22 cellular contexts compared by ENCODE assay signal in genomic region chr18:31526374-31526773, GRCh38. TPM values are rescaled to one million over a fixed set of nuclear protein-coding genes. Genes with fewer than 3 reads are reported as not detected.
DNase-seq lines count a peak whose midpoint lies in the region; ATAC-seq, FAIRE-seq and TF ChIP-seq lines count a peak whose summit lies in the region.
"Had no signal": no experiment of that assay in that cellular context is flagged by ENCODE, and none has a peak within 500 bp of the region (broad histone marks: within the 10 kb centered on the region; RNA-seq: fewer than 3 reads in every experiment).

No MANE protein-coding gene starts in this region.

- WGBS in HepG2 (ENCODE audit: low lambda C conversion rate): 95% methylated on average over 7 of the region's 7 CpGs
- WGBS in right lobe of liver (ENCODE audit: insufficient coverage, low coverage, low lambda C conversion rate, missing lambda C conversion rate): 80% methylated on average over 7 of the region's 7 CpGs
- WGBS in K562 (ENCODE audit: insufficient coverage, low coverage, missing lambda C conversion rate): 85% methylated on average over 7 of the region's 7 CpGs

- in situ Hi-C loops in HepG2 (cut with HindIII; ENCODE audit: extremely low pct_ligation_motif_present, low pct_unique_long_range_greater_than_20kb) (no loop called here), K562 (cut with MboI) (no loop called here)

- POLR2A ChIA-PET in HepG2 (lab: Yijun Ruan, JAX) (interaction anchor here (1.1 kb wide), 1 partner anchor 14 kb away, joined by 3 read pairs; no protein-coding TSS in a partner anchor), K562 (lab: Yijun Ruan, JAX) (no interaction called here)

- H3K9ac ChIP-seq in HepG2 (ENCODE audit: insufficient read depth, low read depth, low read length) (no peak overlapping the region), K562 (ENCODE audit: insufficient read depth in 1 of 2, low read depth in 2 of 2, low read length in 2 of 2) (no peak overlapping the region)
- H3K9ac ChIP-seq: BLaER1 had no signal

- no peak for FAIRE-seq in HepG2 (lab: Jason Lieb, UNC)
- peak; percentile 26 for FAIRE-seq in GM12891 (lab: Jason Lieb, UNC)
- no peak for FAIRE-seq in K562 (lab: Jason Lieb, UNC)
- FAIRE-seq: G401.6, GM12892, GM18507 had no signal

- H3K4me3 ChIP-seq in HepG2 (replicated peaks in 1 of 3; ENCODE audit: insufficient read depth in 1 of 3, low read depth in 2 of 3, low read length in 3 of 3) (no peak overlapping the region), right lobe of liver (no peak overlapping the region), K562 (no peak overlapping the region)
- H3K4me3 ChIP-seq: BLaER1 had no signal

- no peak for ATAC-seq in HepG2
- no peak for ATAC-seq in right lobe of liver
- ATAC-seq in K562: no peak
- ATAC-seq in HG03432 (IDR thresholded peaks at IDR 0.05; ENCODE audit: unreplicated experiment): no peak

- CTCF ChIA-PET in HepG2 (lab: Yijun Ruan, JAX; ENCODE audit: low intra/inter-chr PET ratio, low total read pairs): no interaction called here
- CTCF ChIA-PET in K562 (lab: Yijun Ruan, JAX; ENCODE audit: low intra/inter-chr PET ratio): no interaction called here

- H3K36me3 ChIP-seq in HepG2 (replicated peaks in 1 of 2; ENCODE audit: control insufficient read depth in 1 of 2, insufficient read depth in 2 of 2, low read length in 2 of 2) (peaks cover 14 to 53% of the 10 kb centered on the region in 2 experiments), right lobe of liver (peaks cover 0 to 12% (median 6%) of the 10 kb centered on the region in 4 donors), K562 (ENCODE audit: control insufficient read depth, insufficient read depth, low read length) (peaks cover 79% of the 10 kb centered on the region)
- H3K36me3 ChIP-seq: BE2C, BLaER1 had no signal

- H3K27ac ChIP-seq in HepG2 (ENCODE audit: extremely low read length, insufficient read depth, low read length): no peak overlapping the region
- H3K27ac ChIP-seq in right lobe of liver: no peak overlapping the region
- no peak overlapping the region for H3K27ac ChIP-seq in K562 (ENCODE audit: extremely low read depth, low read depth, low read length)
- H3K27ac ChIP-seq: 22Rv1, BLaER1 had no signal

- no peaks in the 10 kb centered on the region for H3K4me1 ChIP-seq in HepG2 (ENCODE audit: insufficient read depth, low read length)
- no peaks in the 10 kb centered on the region for H3K4me1 ChIP-seq in right lobe of liver
- H3K4me1 ChIP-seq in K562 (replicated peaks in 1 of 2; ENCODE audit: control insufficient read depth in 2 of 2, insufficient read depth in 2 of 2, low read length in 2 of 2): no peaks in the 10 kb centered on the region
- H3K4me1 ChIP-seq: BE2C, BLaER1 had no signal

- DNase-seq in HepG2 (ENCODE audit: low spot score) (no peak), right lobe of liver (no peak), GM12891 (ENCODE audit: insufficient read length, low spot score) (no peak), K562 (ENCODE audit: extremely low read depth in 1 of 4, low spot score in 3 of 4) (no peak)
- DNase-seq in stimulated activated naive CD4-positive, alpha-beta T cell treated with Interleukin-2 at 50 U/mL for 16 hours (lab: John Stamatoyannopoulos, UW): no peak
- DNase-seq: ACHN; BE2C; C1 segment of cervical spinal cord; CD4-positive, alpha-beta memory T cell; CD4-positive, CD25-positive, alpha-beta regulatory T cell; CD8-positive, alpha-beta memory T cell; COR-L47; DMS79 treated with DMSO at 0.1 percent for 48 hours; GF-D8 had no signal

- no peak for TF ChIP-seq EP300 in HepG2 (IDR thresholded peaks at IDR 0.05; ENCODE audit: low read depth in 2 of 2, low read length in 2 of 2)
- TF ChIP-seq EP300 in HepG2 (CRISPR knock-in tag; IDR thresholded peaks at IDR 0.05; ENCODE audit: borderline replicate concordance): no peak
- TF ChIP-seq EP300 in K562 (IDR thresholded peaks at IDR 0.05; ENCODE audit: low read length): no peak

- H3K27me3 ChIP-seq in HepG2 (ENCODE audit: control insufficient read depth in 1 of 2, insufficient read depth in 2 of 2, low read length in 2 of 2) (no peaks in the 10 kb centered on the region; a peak in 1 of 5 replicates), right lobe of liver (no peaks in the 10 kb centered on the region), K562 (ENCODE audit: control insufficient read depth in 2 of 2, insufficient read depth in 2 of 2, low read length in 2 of 2) (no peaks in the 10 kb centered on the region)
- H3K27me3 ChIP-seq: BE2C, BLaER1 had no signal

- intact Hi-C loops in HepG2 (cut with micrococcal nuclease; ENCODE audit: unreplicated experiment): no loop called here
- intact Hi-C loops in right lobe of liver (cut with DNase I): no loop called here
- intact Hi-C loops in K562 (cut with micrococcal nuclease): no loop called here

- TF ChIP-seq POLR2A in HepG2 (IDR thresholded peaks at IDR 0.05; ENCODE audit: insufficient read depth in 1 of 2, low read depth in 2 of 2, low read length in 2 of 2) (no peak), right lobe of liver (IDR thresholded peaks at IDR 0.05) (no peak), GM12891 (IDR thresholded peaks at IDR 0.05; ENCODE audit: low read depth, low read length) (no peak), K562 (conservative IDR thresholded peaks at IDR 0.05) (no peak)

- BruUV-seq in HepG2 (replicated peaks; lab: Mats Ljungman, UMichigan) (TSS peak; percentile 35), K562 (replicated peaks; lab: Mats Ljungman, UMichigan) (TSS peak; percentile 10)

- H4K20me1 ChIP-seq in HepG2 (ENCODE audit: insufficient read depth, low read length) (no peaks in the 10 kb centered on the region), K562 (replicated peaks; ENCODE audit: control insufficient read depth, insufficient read depth, low read length) (no peaks in the 10 kb centered on the region)
- H4K20me1 ChIP-seq: BLaER1 had no signal

- no peaks in the 10 kb centered on the region for H3K79me2 ChIP-seq in HepG2 (ENCODE audit: insufficient read depth, low read length)
- H3K79me2 ChIP-seq in K562 (ENCODE audit: control insufficient read depth, insufficient read depth, low read length): no peaks in the 10 kb centered on the region

- H3K4me2 ChIP-seq in HepG2 (ENCODE audit: low read depth, low read length): no peak overlapping the region
- H3K4me2 ChIP-seq in K562 (ENCODE audit: insufficient read depth, low read length): no peak overlapping the region
- H3K4me2 ChIP-seq: BLaER1 had no signal

- TF ChIP-seq RAD21 in HepG2 (CRISPR knock-in tag; IDR thresholded peaks at IDR 0.05): no peak
- TF ChIP-seq RAD21 in K562 (CRISPR knock-in tag; conservative IDR thresholded peaks at IDR 0.05 in 1 of 2, IDR thresholded peaks at IDR 0.05 in 1 of 2): no peak

- H2AFZ ChIP-seq in HepG2 (ENCODE audit: low read length) (no peak overlapping the region), K562 (ENCODE audit: low read depth, low read length) (no peak overlapping the region)

- no peaks in the 10 kb centered on the region for H3K9me3 ChIP-seq in HepG2 (ENCODE audit: low read length)
- no peaks in the 10 kb centered on the region for H3K9me3 ChIP-seq in right lobe of liver
- no peaks in the 10 kb centered on the region for H3K9me3 ChIP-seq in K562 (replicated peaks; ENCODE audit: control insufficient read depth, insufficient read depth, low read depth, low read length)
- H3K9me3 ChIP-seq: BE2C, BLaER1 had no signal

- TF ChIP-seq CTCF in HepG2 (CRISPR knock-in tag; IDR thresholded peaks at IDR 0.05) (no peak), right lobe of liver (IDR thresholded peaks at IDR 0.05) (no peak), K562 (IDR thresholded peaks at IDR 0.05 in 2 of 3, conservative IDR thresholded peaks at IDR 0.05 in 1 of 3; ENCODE audit: insufficient read depth in 2 of 3, low read depth in 1 of 3, low read length in 3 of 3) (no peak)

- H3K9me1 ChIP-seq in K562 (ENCODE audit: control insufficient read depth, insufficient read depth, low read length): no peaks in the 10 kb centered on the region

RNA-seq across cellular contexts. Expression of gene DSG2, which starts 28.4 kb away (rescaled TPM):
- 23.3 and 24.4 TPM in 2 replicates for total RNA-seq in HepG2 (2016; rRNA removed; fragmentation: Illumina TruSeq; extraction: Trizol)
- total RNA-seq in HepG2 (2016; cell fraction: cytosol; rRNA removed; fragmentation: Illumina TruSeq; extraction: Trizol; ENCODE audit: low read depth): 2.1 TPM in 2 replicates
- 21.9 TPM in 2 replicates for total RNA-seq in HepG2 (2016; cell fraction: insoluble cytoplasmic fraction; rRNA removed; fragmentation: Illumina TruSeq; extraction: Trizol)
- total RNA-seq in HepG2 (2016; cell fraction: membrane; rRNA removed; fragmentation: Illumina TruSeq; extraction: Trizol): 7.9 and 9.7 TPM in 2 replicates
- 39.4 and 49.1 TPM in 2 replicates for total RNA-seq in HepG2 (2016; cell fraction: nucleus; rRNA removed; fragmentation: Illumina TruSeq; extraction: Trizol)
- polyA plus RNA-seq in HepG2 (2011; rRNA removed): 66.7 and 68.7 TPM in 2 replicates
- 41.8 and 63.9 TPM in 2 replicates for polyA plus RNA-seq in HepG2 (2011; cell fraction: cytosol; rRNA removed)
- polyA plus RNA-seq in HepG2 (2011; cell fraction: nucleus; rRNA removed): 13.3 and 19.3 TPM in 2 replicates
- 64.4 and 66.0 TPM in 2 replicates for polyA plus RNA-seq in HepG2 (2012)
- polyA plus RNA-seq in HepG2 (2016; cell fraction: cytosol; fragmentation: Illumina TruSeq; extraction: Trizol; ENCODE audit: low read depth): 0.94 and 1.2 TPM in 2 replicates
- 19.4 and 19.6 TPM in 2 replicates for polyA plus RNA-seq in HepG2 (2016; cell fraction: insoluble cytoplasmic fraction; fragmentation: Illumina TruSeq; extraction: Trizol; ENCODE audit: low read depth)
- 2.8 and 3.7 TPM in 2 replicates for polyA plus RNA-seq in HepG2 (2016; cell fraction: membrane; fragmentation: Illumina TruSeq; extraction: Trizol; ENCODE audit: low read depth)
- 36.8 and 38.2 TPM in 2 replicates for polyA plus RNA-seq in HepG2 (2016; cell fraction: nucleus; fragmentation: Illumina TruSeq; extraction: Trizol; ENCODE audit: insufficient read depth, low read depth)
- 50.3 and 58.4 TPM in 2 replicates for polyA minus RNA-seq in HepG2 (2011; rRNA and poly(A)+ RNA removed; ENCODE audit: low replicate concordance)
- polyA minus RNA-seq in HepG2 (2011; cell fraction: cytosol; rRNA and poly(A)+ RNA removed): 60.3 and 74.6 TPM in 2 replicates
- polyA minus RNA-seq in HepG2 (2011; cell fraction: nucleus; rRNA and poly(A)+ RNA removed): 28.8 and 46.7 TPM in 2 replicates
- total RNA-seq in right lobe of liver: 10 to 100 TPM in 5 of 6 experiments, 1 to 10 TPM in 1; 9.8 to 27.0 (median 16.4) TPM
- polyA plus RNA-seq in GM12891 (2012; ENCODE audit: low read depth, missing spikeins): 8.7 TPM
- total RNA-seq in K562 (2011; cell fraction: chromatin; rRNA removed; ENCODE audit: low replicate concordance): 29.6 and 74.2 TPM in 2 replicates
- 42.2 and 54.3 TPM in 2 replicates for total RNA-seq in K562 (2011; cell fraction: nucleolus; rRNA removed)
- total RNA-seq in K562 (2011; cell fraction: nucleoplasm; rRNA removed): 74.9 and 105 TPM in 2 replicates
- 22.2 and 26.5 TPM in 2 replicates for total RNA-seq in K562 (2014; rRNA removed)
- total RNA-seq in K562 (2014; rRNA removed; fragmentation: Illumina TruSeq; extraction: Trizol): 50.1 and 53.9 TPM in 2 replicates
- total RNA-seq in K562 (2015; rRNA removed; fragmentation: Illumina TruSeq; extraction: Trizol): 39.2 and 43.0 TPM in 2 replicates
- 41.3 and 43.0 TPM in 2 replicates for total RNA-seq in K562 (2021)
- 67.9 and 68.6 TPM in 2 replicates for polyA plus RNA-seq in K562 (2011; rRNA removed)
- 24.1 and 46.3 TPM in 2 replicates for polyA plus RNA-seq in K562 (2011; cell fraction: cytosol; rRNA removed)
- polyA plus RNA-seq in K562 (2011; cell fraction: nucleus; rRNA removed): 8.7 and 14.5 TPM in 2 replicates
- 38.2 and 52.0 TPM in 2 replicates for polyA plus RNA-seq in K562 (2012)
- 57.9 and 65.7 TPM in 2 replicates for polyA plus RNA-seq in K562 (2014; fragmentation: Illumina TruSeq; extraction: Trizol)
- polyA plus RNA-seq in K562 (2014; fragmentation: Nextera tagmentation; extraction: Ambion mirVana): 10 to 100 TPM; 16.9 to 22.6 TPM
- polyA plus RNA-seq in K562 (2014; rRNA removed): 34.1 and 40.8 TPM in 2 replicates
- polyA minus RNA-seq in K562 (2011; rRNA and poly(A)+ RNA removed): 77.8 and 96.7 TPM in 2 replicates
- polyA minus RNA-seq in K562 (2011; cell fraction: cytosol; rRNA and poly(A)+ RNA removed): 33.7 and 40.5 TPM in 2 replicates
- 6.6 and 18.2 TPM in 2 replicates for polyA minus RNA-seq in K562 (2011; cell fraction: nucleus; rRNA and poly(A)+ RNA removed)
- total RNA-seq: A673; CD4-positive, alpha-beta memory T cell had no signal
- polyA plus RNA-seq: CD14-positive monocyte; CD4-positive, alpha-beta memory T cell; CD4-positive, CD25-positive, alpha-beta regulatory T cell had no signal

Comparison
In these comparisons a context has a peak if more than half of its experiments do, and no peak if none do; other contexts are left out.
1. Of the 241 proteins assayed by ChIP-seq in both HepG2 and K562: peak only in HepG2: none; only in K562: none; in both: MAFF and MAFK; in neither: 239.